ENCODE assay signal across 8 cellular contexts in the genomic region with DNA sequence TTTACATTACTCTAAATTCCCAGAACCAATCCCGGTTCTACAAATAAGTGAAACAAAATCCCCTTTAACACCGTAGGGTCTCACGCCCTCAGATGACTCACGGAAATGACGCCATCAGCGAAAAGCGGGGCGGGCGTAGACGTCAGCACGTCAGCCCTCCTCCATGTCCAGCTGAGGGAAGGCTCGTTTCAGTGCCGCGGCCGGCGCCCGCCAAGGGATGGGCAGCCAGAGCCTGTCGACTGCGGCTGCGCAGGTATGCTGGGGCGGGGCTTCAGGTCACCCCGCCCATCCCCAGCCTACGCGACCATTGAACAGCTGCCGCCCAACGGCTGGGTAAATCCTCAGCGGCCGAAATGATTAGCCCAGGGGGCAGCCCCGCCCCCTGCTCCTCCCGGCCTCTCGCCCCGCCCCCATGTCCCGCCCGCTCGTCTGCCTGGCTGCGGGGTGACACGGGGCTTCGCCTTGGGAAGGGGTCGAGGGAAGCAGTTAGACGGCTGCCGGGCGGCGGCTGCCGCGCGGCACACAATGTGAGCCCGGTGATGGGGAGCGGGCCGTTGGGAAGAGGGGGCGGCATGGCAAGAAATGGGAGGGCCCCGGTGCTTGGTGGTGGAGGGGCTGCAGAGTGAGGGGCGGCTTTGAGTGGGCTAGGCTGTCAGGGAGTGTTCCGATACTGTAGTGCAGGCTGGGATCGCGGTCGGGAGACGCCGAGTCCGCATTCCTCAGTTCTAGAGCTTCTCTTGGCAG. TPM values are rescaled to one million over a fixed set of nuclear protein-coding genes. Genes with fewer than 3 reads are reported as not detected.
DNase-seq lines count a peak whose midpoint lies in the region; ATAC-seq and TF ChIP-seq lines count a peak whose summit lies in the region.

A gene (plus strand): TSS at position 420 of the 744 bp plus-strand sequence. CDS start 1,510 bp downstream, outside the sequence.

- no peaks in the 10 kb centered on the region for H3K9me2 ChIP-seq in GM23248 (ENCODE audit: insufficient read depth)

- peaks cover 17% of the 10 kb centered on the region; the same call in 1 of the 2 replicates for H3F3A ChIP-seq in GM23248 (ENCODE audit: insufficient read depth)

- peak within 1 kb of the TSS; percentile 69 for H3K27ac ChIP-seq in DND-41 (ENCODE audit: low read length)
- H3K27ac ChIP-seq in GM23248: peak within 1 kb of the TSS; percentile 97

- no peak for TF ChIP-seq CTCF in DND-41 (IDR thresholded peaks at IDR 0.05; ENCODE audit: borderline replicate concordance, extremely low read depth, low read length, poor library complexity, severe bottlenecking)

- in situ Hi-C loops in GM23248 (cut with MboI): no loop called here

- ATAC-seq in DND-41 (ENCODE audit: insufficient read depth, low read depth) (peak; percentile 91), naive B cell (ENCODE audit: low read depth in 2 of 2) (peak; percentile 89 to 91)
- peak; percentile 99 for ATAC-seq in stimulated activated memory B cell treated with anti-CD40 and anti-IgM and Interleukin-4, amounts not matched to agents 10 μg/mL and 1 μg/mL and 100 μg/mL, for 72 hours

- no peaks in the 10 kb centered on the region for H3K36me3 ChIP-seq in DND-41 (ENCODE audit: insufficient read depth, low read length)
- H3K36me3 ChIP-seq in GM23248 (ENCODE audit: low read depth): no peaks in the 10 kb centered on the region

- H3K4me3 Mint-ChIP-seq in naive B cell: peak within 1 kb of the TSS; percentile 90 to 99 (median 96)
- peak within 1 kb of the TSS; percentile 98 for H3K4me3 Mint-ChIP-seq in stimulated activated memory B cell treated with anti-CD40 and anti-IgM and Interleukin-4, amounts not matched to agents 10 μg/mL and 1 μg/mL and 100 μg/mL, for 72 hours

- H3K9me3 ChIP-seq in DND-41 (ENCODE audit: insufficient read depth, low read length, severe bottlenecking) (no peaks in the 10 kb centered on the region), GM23248 (ENCODE audit: low read depth) (no peaks in the 10 kb centered on the region)

- peaks cover 12 to 37% (median 18%) of the 10 kb centered on the region in 3 donors for H3K4me1 Mint-ChIP-seq in naive B cell
- peaks cover 25% of the 10 kb centered on the region for H3K4me1 Mint-ChIP-seq in stimulated activated memory B cell treated with anti-CD40 and anti-IgM and Interleukin-4, amounts not matched to agents 10 μg/mL and 1 μg/mL and 100 μg/mL, for 72 hours

- H3K4me2 ChIP-seq in DND-41 (ENCODE audit: insufficient read depth, low read length): peak within 1 kb of the TSS; percentile 83
- peak within 1 kb of the TSS; percentile 95 for H3K4me2 ChIP-seq in GM23248 (ENCODE audit: unreplicated experiment)

- no peaks in the 10 kb centered on the region for H3K9me3 Mint-ChIP-seq in naive B cell
- no peaks in the 10 kb centered on the region for H3K9me3 Mint-ChIP-seq in stimulated activated memory B cell treated with anti-CD40 and anti-IgM and Interleukin-4, amounts not matched to agents 10 μg/mL and 1 μg/mL and 100 μg/mL, for 72 hours

- H3K36me3 Mint-ChIP-seq in naive B cell: no peaks in the 10 kb centered on the region
- peaks cover 7% of the 10 kb centered on the region for H3K36me3 Mint-ChIP-seq in stimulated activated memory B cell treated with anti-CD40 and anti-IgM and Interleukin-4, amounts not matched to agents 10 μg/mL and 1 μg/mL and 100 μg/mL, for 72 hours

- H4K20me1 ChIP-seq in DND-41 (ENCODE audit: insufficient read depth, low read length) (no peaks in the 10 kb centered on the region), GM23248 (ENCODE audit: insufficient read depth) (peaks cover 5% of the 10 kb centered on the region; the same call in 1 of the 2 replicates)

- H3K9ac ChIP-seq in DND-41 (ENCODE audit: low read depth, low read length) (peak within 1 kb of the TSS; percentile 67), GM23248 (peak within 1 kb of the TSS; percentile 96)

- peak within 1 kb of the TSS; percentile 95 to 99 (median 98) for H3K27ac Mint-ChIP-seq in naive B cell
- H3K27ac Mint-ChIP-seq in stimulated activated memory B cell treated with anti-CD40 and anti-IgM and Interleukin-4, amounts not matched to agents 10 μg/mL and 1 μg/mL and 100 μg/mL, for 72 hours: peak within 1 kb of the TSS; percentile 86

- WGBS in GM23248 (ENCODE audit: low coverage in 1 of 2, low lambda C conversion rate in 2 of 2, missing lambda C conversion rate in 2 of 2), 2 experiments: 1 to 2% methylated on average over 41 to 51 of the region's 59 CpGs

- H2AFZ ChIP-seq in DND-41 (ENCODE audit: low read depth, low read length): peak within 1 kb of the TSS; percentile 92
- H2AFZ ChIP-seq in GM23248: peak within 1 kb of the TSS; percentile 94

- DNase-seq in DND-41: peak; percentile 96
- peak; percentile 98 for DNase-seq in GM23248
- DNase-seq in Kasumi-1 (lab: John Stamatoyannopoulos, UW): peak; percentile 98
- DNase-seq in RPMI7951 (ENCODE audit: low read depth): peak; percentile 98
- peak; percentile 84 to 95 for DNase-seq in activated T-helper 1 cell treated with anti-CD3 and anti-CD28 coated beads, Interleukin-2, amount 50 U/mL, for 16 hours (ENCODE audit: low read depth in 1 of 2, low spot score in 1 of 2)
- DNase-seq in fibroblast of gingiva (ENCODE audit: low read depth): peak; percentile 99
- DNase-seq in naive B cell: peak; percentile 98

- peaks cover 55% of the 10 kb centered on the region for H3K4me1 ChIP-seq in DND-41 (ENCODE audit: insufficient read depth, low read length)
- H3K4me1 ChIP-seq in GM23248 (ENCODE audit: insufficient read depth): peaks cover 13% of the 10 kb centered on the region

- H3K79me2 ChIP-seq in DND-41 (ENCODE audit: insufficient read depth, low read length) (0 out of 2 replicates have a peak, but pooled peaks cover 2% of the 10 kb centered on the region), GM23248 (ENCODE audit: insufficient read depth) (peaks cover 50% of the 10 kb centered on the region)

- H3K27me3 Mint-ChIP-seq in naive B cell: peaks cover 0 to 6% (median 0%) of the 10 kb centered on the region in 3 donors
- H3K27me3 Mint-ChIP-seq in stimulated activated memory B cell treated with anti-CD40 and anti-IgM and Interleukin-4, amounts not matched to agents 10 μg/mL and 1 μg/mL and 100 μg/mL, for 72 hours: no peaks in the 10 kb centered on the region

- H3K27me3 ChIP-seq in DND-41 (ENCODE audit: insufficient read depth, low read length, poor library complexity): no peaks in the 10 kb centered on the region
- no peaks in the 10 kb centered on the region for H3K27me3 ChIP-seq in GM23248 (replicated peaks; ENCODE audit: insufficient read depth)

- H3K4me3 ChIP-seq in DND-41 (ENCODE audit: low read depth in 1 of 2, low read length in 2 of 2): peak within 1 kb of the TSS; percentile 50 to 82
- H3K4me3 ChIP-seq in GM23248: peak within 1 kb of the TSS; percentile 89

RNA-seq across cellular contexts. Expression of the gene that starts here (rescaled TPM):
- total RNA-seq in GM23248 (2014; rRNA removed; shearing (Covaris generic)): 36.0 and 45.1 TPM in 2 replicates
- 16.8 and 23.6 TPM in 2 replicates for polyA plus RNA-seq in GM23248 (2016; fragmentation: Nextera tagmentation; extraction: Ambion mirVana)
- 13.2 and 15.3 TPM in 2 replicates for total RNA-seq in RPMI7951 (2014; rRNA removed; shearing (Covaris generic))
- 1 to 10 TPM; 5.4 to 8.3 (median 7.3) TPM for polyA plus RNA-seq in naive B cell (ENCODE audit: low read depth in 6 of 6)

Comparison
In these comparisons a context has a peak if more than half of its experiments do, and no peak if none do; other contexts are left out.
1. Peak in every context shown above with its lines: DNase-seq, ATAC-seq, H3K4me3 ChIP-seq and H3K27ac ChIP-seq.